Comparison of ENCODE assay signal across 29 cellular contexts in genomic region chr4:136438645-136439044, GRCh38.
"Had no signal": no experiment of that assay in that cellular context is flagged by ENCODE, and none has a peak within 500 bp of the region (broad histone marks: within the 10 kb centered on the region; RNA-seq: fewer than 3 reads in every experiment).

No MANE protein-coding gene starts in this region.

- H3K9me3 ChIP-seq: neutrophil, pancreas, prostate gland, right atrium auricular region, spleen, suprapubic skin, testis, tibial artery, transverse colon, upper lobe of right lung, uterus had no signal

- H3K36me3 ChIP-seq: neutrophil, pancreas, prostate gland, right atrium auricular region, spleen, suprapubic skin, tibial artery, transverse colon, upper lobe of right lung, uterus had no signal

- H3K4me1 ChIP-seq: pancreas, prostate gland, right atrium auricular region, spleen, suprapubic skin, testis, tibial artery, transverse colon, upper lobe of right lung, uterus had no signal

- DNase-seq: naive thymus-derived CD8-positive, alpha-beta T cell; nephron progenitor cell; nucleus accumbens; pancreas; retina; spleen; stimulated activated CD4-positive, alpha-beta T cell treated with anti-CD3 and anti-CD28 coated beads, Interleukin-12 subunit alpha, Interleukin-12 subunit beta, amount 100 ng/mL, for 4 hours; stimulated activated CD4-positive, alpha-beta T cell treated with anti-CD3 and anti-CD28 coated beads, Interleukin-1b, Interleukin-23, amount 100 ng/mL, for 48 hours; stimulated activated CD4-positive, alpha-beta T cell treated with anti-CD3 and anti-CD28 coated beads, Interleukin-4, amount 100 ng/mL, for 1 hour; stimulated activated CD4-positive, alpha-beta T cell treated with anti-CD3 and anti-CD28 coated beads, Interleukin-4, amount 100 ng/mL, for 4 hours; stimulated activated CD8-positive, alpha-beta memory T cell treated with anti-CD3 and anti-CD28 coated beads, Interleukin-4, amount 100 ng/mL, for 48 hours; stimulated activated naive CD4-positive, alpha-beta T cell; stimulated activated naive CD8-positive, alpha-beta T cell treated with anti-CD3 and anti-CD28 coated beads, Interleukin-15, amount 100 ng/mL, for 72 hours; stimulated activated naive CD8-positive, alpha-beta T cell treated with anti-CD3 and anti-CD28 coated beads, Interleukin-15, Interleukin-2, amounts not matched to agents 100 U/mL and 50 U/mL, for 24 hours; substantia nigra; testis; tibial artery; transverse colon; upper lobe of right lung; uterus had no signal

- H3K4me3 ChIP-seq: pancreas, prostate gland, right atrium auricular region, skin epidermis, smooth muscle cell, spleen, suprapubic skin, testis, tibial artery, transverse colon, upper lobe of right lung, uterus had no signal

- H3K27ac ChIP-seq: neutrophil, pancreas, prostate gland, right atrium auricular region, skin epidermis, spleen, suprapubic skin, testis, tibial artery, transverse colon, upper lobe of right lung, uterus had no signal

- H3K4me2 ChIP-seq: smooth muscle cell had no signal

- H3K27me3 ChIP-seq: neutrophil, pancreas, right atrium auricular region, spleen, suprapubic skin, testis, tibial artery, transverse colon, upper lobe of right lung, uterus had no signal

- FAIRE-seq: pancreas had no signal

- ATAC-seq: naive thymus-derived CD8-positive, alpha-beta T cell; natural killer cell treated with Interleukin-12 subunit alpha and Interleukin-12 subunit beta and Interleukin-15 and Interleukin-18, amount 100 ng/mL, for 72 hours; pancreas; sciatic nerve; stimulated activated memory B cell treated with anti-CD40 and anti-IgM and Interleukin-4, amounts not matched to agents 10 μg/mL and 1 μg/mL and 100 μg/mL, for 72 hours; stimulated activated naive CD8-positive, alpha-beta T cell treated with anti-CD3 and anti-CD28 coated beads, Interleukin-15, amount 100 ng/mL, for 72 hours; stimulated activated naive CD8-positive, alpha-beta T cell treated with anti-CD3 and anti-CD28 coated beads, Interleukin-15, Interleukin-2, amounts not matched to agents 100 U/mL and 50 U/mL, for 24 hours; upper lobe of right lung had no signal
